ENCODE assay signal across 8 cellular contexts in the genomic region with DNA sequence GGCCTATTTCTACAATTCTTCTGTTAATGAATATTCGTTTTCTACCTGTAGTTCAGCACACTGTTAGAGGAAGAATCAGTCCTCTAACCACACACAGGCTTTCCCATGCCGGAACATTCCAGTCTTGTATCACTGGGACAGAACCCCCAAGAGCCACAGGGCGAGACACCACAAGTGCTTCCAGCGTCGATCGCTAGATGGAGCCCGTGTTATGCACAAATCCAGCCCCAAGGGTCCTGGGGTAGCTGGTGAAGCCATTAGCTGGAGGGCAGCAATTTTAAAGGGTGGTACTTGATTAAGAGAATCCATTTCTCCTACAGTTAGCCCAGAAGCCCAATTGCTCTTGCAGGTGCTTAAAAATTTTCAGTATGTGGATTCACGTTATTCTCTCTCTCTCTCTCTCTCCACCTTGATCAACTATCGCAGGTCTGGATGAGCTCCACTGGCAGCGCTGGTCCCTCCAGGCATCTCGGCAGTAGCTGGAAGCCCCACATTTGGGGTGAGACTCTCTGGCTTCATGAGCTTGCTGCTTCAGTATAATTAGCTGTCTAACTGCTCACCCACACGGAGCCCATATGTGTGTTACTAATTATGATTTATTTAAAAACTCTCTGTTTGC.
DNase-seq lines count a peak whose midpoint lies in the region; ATAC-seq lines count a peak whose summit lies in the region.

No MANE protein-coding gene starts in this region.

- in situ Hi-C loops in HAP-1 (cut with MboI; ENCODE audit: low sequenced_read_pairs): loop anchor here (10.0 kb wide), 1 partner anchor 610 kb away; no protein-coding TSS in a partner anchor

- H3K4me1 ChIP-seq in HAP-1: no peaks in the 10 kb centered on the region

- H3K4me1 Mint-ChIP-seq in activated T-helper 1 cell treated with anti-CD3 and anti-CD28 coated beads, Interleukin-12 subunit alpha, Interleukin-12 subunit beta, Interleukin-2, Interleukin-4 antibody, amounts not matched to agents 30 ng/mL and 10 ng/mL and 1 ng/mL, durations not matched to agents 14 hours and 24 hours and 36 hours (ENCODE audit: low read depth): no peaks in the 10 kb centered on the region
- no peaks in the 10 kb centered on the region for H3K4me1 Mint-ChIP-seq in T-cell

- POLR2A ChIA-PET in T-cell (lab: Charles Lee): interaction anchor here in 1 of 2 donors (0.7 kb wide), 1 partner anchor 53 kb away, joined by 3 read pairs; no protein-coding TSS in a partner anchor

- no peaks in the 10 kb centered on the region for H3K9me3 ChIP-seq in HAP-1

- ATAC-seq in left cardiac atrium (peak; percentile 67 to 80), T-cell (replicated peaks in 1 of 4) (no peak)

- intact Hi-C loops in activated T-helper 1 cell treated with anti-CD3 and anti-CD28 coated beads, Interleukin-12 subunit alpha, Interleukin-12 subunit beta, Interleukin-2, Interleukin-4 antibody, amounts not matched to agents 30 ng/mL and 10 ng/mL and 1 ng/mL, durations not matched to agents 14 hours and 24 hours and 36 hours (cut with micrococcal nuclease): no loop called here
- intact Hi-C loops in left cardiac atrium (cut with DNase I): loop anchor here (2.0 to 10.0 kb wide), 4 partner anchors 152 to 610 kb away; no protein-coding TSS in a partner anchor

- H3K27me3 Mint-ChIP-seq in activated T-helper 1 cell treated with anti-CD3 and anti-CD28 coated beads, Interleukin-12 subunit alpha, Interleukin-12 subunit beta, Interleukin-2, Interleukin-4 antibody, amounts not matched to agents 30 ng/mL and 10 ng/mL and 1 ng/mL, durations not matched to agents 14 hours and 24 hours and 36 hours (ENCODE audit: insufficient read depth): peaks cover 2% of the 10 kb centered on the region
- peaks cover 8 to 13% of the 10 kb centered on the region in 2 donors for H3K27me3 Mint-ChIP-seq in T-cell

- CTCF ChIA-PET in T-cell (lab: Charles Lee): no interaction called here

- H3K36me3 ChIP-seq in HAP-1 (replicated peaks): no peaks in the 10 kb centered on the region

- H3K27me3 ChIP-seq in HAP-1 (ENCODE audit: low read depth): no peaks in the 10 kb centered on the region

- no peak overlapping the region for H3K4me3 ChIP-seq in HAP-1
- no peak overlapping the region for H3K4me3 ChIP-seq in skeletal muscle cell (ENCODE audit: low read depth, low read length)

- no peak overlapping the region for H3K4me3 Mint-ChIP-seq in activated T-helper 1 cell treated with anti-CD3 and anti-CD28 coated beads, Interleukin-12 subunit alpha, Interleukin-12 subunit beta, Interleukin-2, Interleukin-4 antibody, amounts not matched to agents 30 ng/mL and 10 ng/mL and 1 ng/mL, durations not matched to agents 14 hours and 24 hours and 36 hours
- H3K4me3 Mint-ChIP-seq in T-cell: no peak overlapping the region

- peak; percentile 4 for DNase-seq in stimulated activated CD4-positive, alpha-beta T cell treated with anti-CD3 and anti-CD28 coated beads, Interleukin-12 subunit alpha, Interleukin-12 subunit beta, amount 100 ng/mL, for 4 hours
- DNase-seq in stimulated activated CD4-positive, alpha-beta T cell treated with anti-CD3 and anti-CD28 coated beads, Interleukin-4, amount 100 ng/mL, for 24 hours: no peak
- DNase-seq in HAP-1 (ENCODE audit: low spot score in 2 of 2) (peak; percentile 24 to 76), NCI-H1105 treated with DMSO at 0.1 percent for 48 hours (lab: John Stamatoyannopoulos, UW) (peak; percentile 84), left cardiac atrium (peak; percentile 46), skeletal muscle cell (ENCODE audit: low read depth) (peak; percentile 27), T-cell (no peak)
- DNase-seq in activated T-helper 1 cell treated with anti-CD3 and anti-CD28 coated beads, Interleukin-12 subunit alpha, Interleukin-12 subunit beta, Interleukin-2, Interleukin-4 antibody, amounts not matched to agents 30 ng/mL and 10 ng/mL and 1 ng/mL, durations not matched to agents 14 hours and 24 hours and 36 hours (ENCODE audit: low spot score): peak; percentile 1

- H3K36me3 Mint-ChIP-seq in activated T-helper 1 cell treated with anti-CD3 and anti-CD28 coated beads, Interleukin-12 subunit alpha, Interleukin-12 subunit beta, Interleukin-2, Interleukin-4 antibody, amounts not matched to agents 30 ng/mL and 10 ng/mL and 1 ng/mL, durations not matched to agents 14 hours and 24 hours and 36 hours (ENCODE audit: low read depth): no peaks in the 10 kb centered on the region
- H3K36me3 Mint-ChIP-seq in T-cell: no peaks in the 10 kb centered on the region

- H3K9me3 Mint-ChIP-seq in activated T-helper 1 cell treated with anti-CD3 and anti-CD28 coated beads, Interleukin-12 subunit alpha, Interleukin-12 subunit beta, Interleukin-2, Interleukin-4 antibody, amounts not matched to agents 30 ng/mL and 10 ng/mL and 1 ng/mL, durations not matched to agents 14 hours and 24 hours and 36 hours: no peaks in the 10 kb centered on the region
- no peaks in the 10 kb centered on the region for H3K9me3 Mint-ChIP-seq in T-cell

- H3K27ac Mint-ChIP-seq in activated T-helper 1 cell treated with anti-CD3 and anti-CD28 coated beads, Interleukin-12 subunit alpha, Interleukin-12 subunit beta, Interleukin-2, Interleukin-4 antibody, amounts not matched to agents 30 ng/mL and 10 ng/mL and 1 ng/mL, durations not matched to agents 14 hours and 24 hours and 36 hours: no peak overlapping the region
- no peak overlapping the region for H3K27ac Mint-ChIP-seq in T-cell

Comparison
In these comparisons a context has a peak if more than half of its experiments do, and no peak if none do; other contexts are left out.
1. DNase-seq: peak in stimulated activated CD4-positive, alpha-beta T cell treated with anti-CD3 and anti-CD28 coated beads, Interleukin-12 subunit alpha, Interleukin-12 subunit beta, amount 100 ng/mL, for 4 hours (single experiment), HAP-1 (2 of 2), NCI-H1105 treated with DMSO at 0.1 percent for 48 hours (single experiment), activated T-helper 1 cell treated with anti-CD3 and anti-CD28 coated beads, Interleukin-12 subunit alpha, Interleukin-12 subunit beta, Interleukin-2, Interleukin-4 antibody, amounts not matched to agents 30 ng/mL and 10 ng/mL and 1 ng/mL, durations not matched to agents 14 hours and 24 hours and 36 hours (single experiment), left cardiac atrium (single experiment) and skeletal muscle cell (single experiment); none in stimulated activated CD4-positive, alpha-beta T cell treated with anti-CD3 and anti-CD28 coated beads, Interleukin-4, amount 100 ng/mL, for 24 hours (single experiment) and T-cell (0 of 34).
2. ATAC-seq: peak in left cardiac atrium (2 of 2); none in T-cell (0 of 4).